In the genomic region with DNA sequence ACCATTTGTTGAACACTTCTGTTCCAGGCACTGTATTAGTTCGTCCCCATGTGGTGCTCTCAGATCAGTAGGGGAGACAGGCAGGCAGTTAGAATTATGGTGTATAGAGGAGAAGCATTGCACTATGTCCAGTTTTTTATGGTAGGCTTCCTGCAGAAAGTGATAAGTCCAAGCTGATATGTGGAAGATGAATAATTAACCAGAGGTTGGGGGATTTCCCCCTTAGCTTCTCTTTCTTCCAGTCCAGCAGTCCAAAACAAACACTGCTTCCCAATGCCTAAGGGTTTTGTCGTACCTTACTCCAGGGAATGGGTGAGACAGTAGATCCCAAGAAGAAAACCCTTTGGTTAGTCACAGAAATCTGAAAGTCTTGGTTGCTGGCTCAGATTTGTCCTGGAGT, we compare ENCODE assay signal across 22 cellular contexts. TPM values are rescaled to one million over a fixed set of nuclear protein-coding genes. Genes with fewer than 3 reads are reported as not detected.
A peak's percentile ranks its signal among the peaks of the same experiment; 100 is the strongest.
DNase-seq lines count a peak whose midpoint lies in the region; ATAC-seq and TF ChIP-seq lines count a peak whose summit lies in the region.
"Had no signal": no experiment of that assay in that cellular context is flagged by ENCODE, and none has a peak within 500 bp of the region (broad histone marks: within the 10 kb centered on the region; RNA-seq: fewer than 3 reads in every experiment).

No MANE protein-coding gene starts in this region.

- H3K4me1 ChIP-seq in body of pancreas (peaks cover 10% of the 10 kb centered on the region), colonic mucosa (no peaks in the 10 kb centered on the region)
- H3K4me1 ChIP-seq: SJSA1 had no signal

- DNase-seq in HuH-7 (ENCODE audit: low spot score) (peak; percentile 72), body of pancreas (peak in 1 of 4 donors; percentile 22), left colon (no peak), progenitor cell of endocrine pancreas (ENCODE audit: low spot score, unreplicated experiment) (no peak), KG1 (lab: John Stamatoyannopoulos, UW) (no peak), COR-L47 (lab: John Stamatoyannopoulos, UW) (no peak), colonic mucosa (no peak)
- DNase-seq in activated T-helper 2 cell treated with anti-CD3 and anti-CD28 coated beads, Interferon-gamma antibody, Interleukin-2, Interleukin-4, amounts not matched to agents 10 μg/mL and 5 μg/mL and 100 μg/mL, durations not matched to agents 14 hours and 24 hours and 36 hours (ENCODE audit: low spot score): no peak
- DNase-seq: Calu3; CD4-positive, alpha-beta memory T cell; DMS153; GDM1; GOT3; HCEC 1CT; KBM-7; NCI-H1105 treated with DMSO at 0.1 percent for 48 hours; NCI-H2029 treated with DMSO at 0.1 percent for 48 hours; NCI-H524 treated with DMSO at 0.1 percent for 48 hours; OCI-M1 had no signal

- peaks cover 4% of the 10 kb centered on the region for H3K36me3 Mint-ChIP-seq in progenitor cell of endocrine pancreas (ENCODE audit: insufficient read depth)
- H3K36me3 Mint-ChIP-seq in activated T-helper 2 cell treated with anti-CD3 and anti-CD28 coated beads, Interferon-gamma antibody, Interleukin-2, Interleukin-4, amounts not matched to agents 10 μg/mL and 5 μg/mL and 100 μg/mL, durations not matched to agents 14 hours and 24 hours and 36 hours (ENCODE audit: low read depth): peaks cover 30% of the 10 kb centered on the region

- no peak overlapping the region for H3K9ac ChIP-seq in colonic mucosa (ENCODE audit: low read depth in 2 of 2, low read length in 2 of 2)
- H3K9ac ChIP-seq: BLaER1 treated with 17β-estradiol and CSF1 and Interleukin-3, amounts not matched to agents 10 nM and 100 nM had no signal

- H3K4me3 Mint-ChIP-seq in progenitor cell of endocrine pancreas (ENCODE audit: low read depth): no peak overlapping the region
- no peak overlapping the region for H3K4me3 Mint-ChIP-seq in activated T-helper 2 cell treated with anti-CD3 and anti-CD28 coated beads, Interferon-gamma antibody, Interleukin-2, Interleukin-4, amounts not matched to agents 10 μg/mL and 5 μg/mL and 100 μg/mL, durations not matched to agents 14 hours and 24 hours and 36 hours (ENCODE audit: low read depth)
- H3K4me3 Mint-ChIP-seq: CD4-positive, alpha-beta memory T cell had no signal

- ATAC-seq in body of pancreas (peak; percentile 53), left colon (peak; percentile 85)
- ATAC-seq: Right ventricle myocardium inferior had no signal

- 31 to 37% methylated on average over 2 of the region's 2 CpGs for WGBS in body of pancreas, 2 donors

- H3K9me3 Mint-ChIP-seq in progenitor cell of endocrine pancreas (ENCODE audit: low read depth): no peaks in the 10 kb centered on the region
- no peaks in the 10 kb centered on the region for H3K9me3 Mint-ChIP-seq in activated T-helper 2 cell treated with anti-CD3 and anti-CD28 coated beads, Interferon-gamma antibody, Interleukin-2, Interleukin-4, amounts not matched to agents 10 μg/mL and 5 μg/mL and 100 μg/mL, durations not matched to agents 14 hours and 24 hours and 36 hours
- H3K9me3 Mint-ChIP-seq: CD4-positive, alpha-beta memory T cell had no signal

- no peak for TF ChIP-seq POLR2A in body of pancreas (IDR thresholded peaks at IDR 0.05)

- H3K27ac ChIP-seq in body of pancreas (no peak overlapping the region), colonic mucosa (no peak overlapping the region)
- H3K27ac ChIP-seq: BLaER1 treated with 17β-estradiol and CSF1 and Interleukin-3, amounts not matched to agents 10 nM and 100 nM; SJSA1 had no signal

- H3K4me3 ChIP-seq in body of pancreas (no peak overlapping the region), colonic mucosa (no peak overlapping the region)
- H3K4me3 ChIP-seq: BLaER1 treated with 17β-estradiol and CSF1 and Interleukin-3, amounts not matched to agents 10 nM and 100 nM; SJSA1 had no signal

- H3K36me3 ChIP-seq in body of pancreas (replicated peaks in 1 of 2; ENCODE audit: insufficient read depth in 1 of 2, low read depth in 2 of 2) (peaks cover 0 to 4% of the 10 kb centered on the region in 2 donors), colonic mucosa (no peaks in the 10 kb centered on the region)

- intact Hi-C loops in body of pancreas (cut with DNase I) (no loop called here), left colon (cut with DNase I, micrococcal nuclease) (no loop called here), colonic mucosa (cut with DNase I) (no loop called here)
- intact Hi-C loops in activated T-helper 2 cell treated with anti-CD3 and anti-CD28 coated beads, Interferon-gamma antibody, Interleukin-2, Interleukin-4, amounts not matched to agents 10 μg/mL and 5 μg/mL and 100 μg/mL, durations not matched to agents 14 hours and 24 hours and 36 hours (cut with micrococcal nuclease): no loop called here

- peak overlapping the region; percentile 90 for H3K27ac Mint-ChIP-seq in progenitor cell of endocrine pancreas
- H3K27ac Mint-ChIP-seq in activated T-helper 2 cell treated with anti-CD3 and anti-CD28 coated beads, Interferon-gamma antibody, Interleukin-2, Interleukin-4, amounts not matched to agents 10 μg/mL and 5 μg/mL and 100 μg/mL, durations not matched to agents 14 hours and 24 hours and 36 hours: no peak overlapping the region
- H3K27ac Mint-ChIP-seq: CD4-positive, alpha-beta memory T cell had no signal

- TF ChIP-seq CTCF in body of pancreas (IDR thresholded peaks at IDR 0.05) (no peak), progenitor cell of endocrine pancreas (IDR thresholded peaks at IDR 0.05; ENCODE audit: unreplicated experiment) (no peak), colonic mucosa (IDR thresholded peaks at IDR 0.05) (no peak)

- H3K27me3 ChIP-seq in body of pancreas (no peaks in the 10 kb centered on the region), colonic mucosa (no peaks in the 10 kb centered on the region)
- H3K27me3 ChIP-seq: BLaER1 treated with 17β-estradiol and CSF1 and Interleukin-3, amounts not matched to agents 10 nM and 100 nM; SJSA1 had no signal

- H3K4me1 Mint-ChIP-seq in progenitor cell of endocrine pancreas (ENCODE audit: low read depth): peaks cover 8% of the 10 kb centered on the region
- no peaks in the 10 kb centered on the region for H3K4me1 Mint-ChIP-seq in activated T-helper 2 cell treated with anti-CD3 and anti-CD28 coated beads, Interferon-gamma antibody, Interleukin-2, Interleukin-4, amounts not matched to agents 10 μg/mL and 5 μg/mL and 100 μg/mL, durations not matched to agents 14 hours and 24 hours and 36 hours (ENCODE audit: low read depth)

- H3K9me3 ChIP-seq in body of pancreas (no peaks in the 10 kb centered on the region), colonic mucosa (no peaks in the 10 kb centered on the region)
- H3K9me3 ChIP-seq: BLaER1 treated with 17β-estradiol and CSF1 and Interleukin-3, amounts not matched to agents 10 nM and 100 nM; SJSA1 had no signal

- no peaks in the 10 kb centered on the region for H3K27me3 Mint-ChIP-seq in progenitor cell of endocrine pancreas
- no peaks in the 10 kb centered on the region for H3K27me3 Mint-ChIP-seq in activated T-helper 2 cell treated with anti-CD3 and anti-CD28 coated beads, Interferon-gamma antibody, Interleukin-2, Interleukin-4, amounts not matched to agents 10 μg/mL and 5 μg/mL and 100 μg/mL, durations not matched to agents 14 hours and 24 hours and 36 hours (ENCODE audit: low read depth)
- H3K27me3 Mint-ChIP-seq: CD4-positive, alpha-beta memory T cell had no signal

RNA-seq across cellular contexts. Expression of gene HIF1AN, which starts 19.2 kb away (rescaled TPM):
- total RNA-seq in body of pancreas (1 to 10 TPM; 7.3 to 9.9 TPM), left colon (10 to 100 TPM; 35.2 to 35.3 TPM), progenitor cell of endocrine pancreas (67.3 and 74.5 TPM in 2 replicates), colonic mucosa (10 to 100 TPM; 28.9 to 42.4 TPM)
- 46.7 and 47.9 TPM in 2 replicates for total RNA-seq in activated T-helper 2 cell treated with anti-CD3 and anti-CD28 coated beads, Interferon-gamma antibody, Interleukin-2, Interleukin-4, amounts not matched to agents 10 μg/mL and 5 μg/mL and 100 μg/mL, durations not matched to agents 14 hours and 24 hours and 36 hours

RNA-seq across cellular contexts. Expression of gene NDUFB8, which starts 25.2 kb away (rescaled TPM):
- total RNA-seq in body of pancreas: 10 to 100 TPM; 77.8 to 84.1 TPM
- 100 to 1,000 TPM; 172 to 214 TPM for total RNA-seq in left colon
- 159 and 167 TPM in 2 replicates for total RNA-seq in progenitor cell of endocrine pancreas
- total RNA-seq in colonic mucosa: 100 to 1,000 TPM; 189 to 243 TPM
- total RNA-seq in activated T-helper 2 cell treated with anti-CD3 and anti-CD28 coated beads, Interferon-gamma antibody, Interleukin-2, Interleukin-4, amounts not matched to agents 10 μg/mL and 5 μg/mL and 100 μg/mL, durations not matched to agents 14 hours and 24 hours and 36 hours: 278 and 283 TPM in 2 replicates

RNA-seq across cellular contexts. Expression of gene SEC31B, which starts 35.2 kb away (rescaled TPM):
- total RNA-seq in body of pancreas (1 to 10 TPM; 4.3 to 6.5 TPM), left colon (10 to 100 TPM; 13.7 to 15.3 TPM), progenitor cell of endocrine pancreas (24.0 and 25.5 TPM in 2 replicates), colonic mucosa (10 to 100 TPM in 1 of 2 donors, 1 to 10 TPM in 1; 6.3 to 13.2 TPM)
- 57.4 and 60.6 TPM in 2 replicates for total RNA-seq in activated T-helper 2 cell treated with anti-CD3 and anti-CD28 coated beads, Interferon-gamma antibody, Interleukin-2, Interleukin-4, amounts not matched to agents 10 μg/mL and 5 μg/mL and 100 μg/mL, durations not matched to agents 14 hours and 24 hours and 36 hours
